17 cellular contexts compared by ENCODE assay signal in the genomic region with DNA sequence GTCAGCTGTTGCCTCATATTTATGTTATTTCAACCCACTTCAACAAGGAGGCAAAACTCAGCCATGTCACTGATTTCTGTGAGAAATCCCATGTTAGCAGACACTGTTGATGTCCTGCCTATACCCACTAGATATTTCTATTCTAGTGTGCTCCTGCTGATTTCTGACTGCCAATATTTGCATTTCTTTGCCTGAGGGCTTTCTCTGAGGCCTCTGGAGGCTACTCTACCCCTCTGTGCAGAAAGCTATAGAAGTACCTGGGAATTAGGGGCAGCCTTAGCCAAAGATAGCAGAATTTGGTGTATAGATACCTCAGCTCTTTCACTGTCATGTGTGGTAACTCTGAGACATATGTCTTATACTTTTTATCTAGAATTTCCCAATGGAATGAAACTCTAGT.
DNase-seq lines count a peak whose midpoint lies in the region; FAIRE-seq and TF ChIP-seq lines count a peak whose summit lies in the region.
"Had no signal": no experiment of that assay in that cellular context is flagged by ENCODE, and none has a peak within 500 bp of the region (broad histone marks: within the 10 kb centered on the region; RNA-seq: fewer than 3 reads in every experiment).

No MANE protein-coding gene starts in this region.

- H3K27me3 ChIP-seq in H1 (replicated peaks in 1 of 4; ENCODE audit: control insufficient read depth in 3 of 4, extremely low read depth in 1 of 4, insufficient read depth in 3 of 4, low read length in 3 of 4): no peaks in the 10 kb centered on the region
- no peaks in the 10 kb centered on the region for H3K27me3 ChIP-seq in mesendoderm (ENCODE audit: insufficient read depth, low read length, poor library complexity)
- no peaks in the 10 kb centered on the region for H3K27me3 ChIP-seq in H9 (ENCODE audit: insufficient read depth, low read length)

- H2BK5ac ChIP-seq in H1 (ENCODE audit: low read depth, low read length): no peak overlapping the region
- H2BK5ac ChIP-seq in mesendoderm (ENCODE audit: low read length): no peak overlapping the region
- H2BK5ac ChIP-seq in H9 (ENCODE audit: insufficient read length, low read length): no peak overlapping the region

- TF ChIP-seq CTCF in H1 (IDR thresholded peaks at IDR 0.05; ENCODE audit: control extremely low read depth in 1 of 3, insufficient read depth in 1 of 3, low read depth in 1 of 3, low read length in 3 of 3) (no peak), H9 (conservative IDR thresholded peaks at IDR 0.05) (no peak)

- H3K4me2 ChIP-seq in H1 (ENCODE audit: insufficient read depth in 1 of 2, low read depth in 2 of 2, low read length in 2 of 2) (no peak overlapping the region), mesendoderm (ENCODE audit: low read length) (no peak overlapping the region), H9 (ENCODE audit: insufficient read depth, insufficient read length, low read length) (no peak overlapping the region)

- H3K9me3 ChIP-seq in H1 (ENCODE audit: insufficient read depth in 2 of 2, low read depth in 1 of 2, low read length in 1 of 2): peaks cover 0 to 3% of the 10 kb centered on the region in 2 experiments; a peak in 2 of 4 replicates
- no peaks in the 10 kb centered on the region for H3K9me3 ChIP-seq in H9 (ENCODE audit: control insufficient read depth, low read depth, low read length)
- H3K9me3 ChIP-seq: HAP-1 had no signal

- H3K4me1 ChIP-seq in H1 (replicated peaks in 1 of 4; ENCODE audit: control insufficient read depth in 3 of 4, insufficient read depth in 4 of 4, low read length in 3 of 4) (peaks cover 0 to 7% (median 2%) of the 10 kb centered on the region in 4 experiments; a peak in 5 of 7 replicates), mesendoderm (ENCODE audit: control insufficient read depth, low read depth, low read length) (no peaks in the 10 kb centered on the region), H9 (ENCODE audit: insufficient read depth, low read length) (peaks cover 8% of the 10 kb centered on the region; the same call in 1 of the 2 replicates)
- H3K4me1 ChIP-seq: HAP-1 had no signal

- H3K79me1 ChIP-seq in H1 (ENCODE audit: low read depth, low read length) (no peaks in the 10 kb centered on the region), mesendoderm (ENCODE audit: low read length) (no peaks in the 10 kb centered on the region), H9 (ENCODE audit: insufficient read depth, low read depth, low read length, poor library complexity, severe bottlenecking) (no peaks in the 10 kb centered on the region)

- H3K56ac ChIP-seq in H1 (replicated peaks; ENCODE audit: insufficient read length, low read depth, low read length) (no peak overlapping the region), mesendoderm (ENCODE audit: low read length) (no peak overlapping the region), H9 (ENCODE audit: insufficient read length, low read depth, low read length) (no peak overlapping the region)

- TF ChIP-seq RAD21 in H1 (IDR thresholded peaks at IDR 0.05 in 1 of 2, conservative IDR thresholded peaks at IDR 0.05 in 1 of 2; ENCODE audit: low read depth in 2 of 2, low read length in 2 of 2): no peak

- TF ChIP-seq EP300 in H1 (IDR thresholded peaks at IDR 0.05; ENCODE audit: borderline replicate concordance in 1 of 2, low read depth in 2 of 2, low read length in 2 of 2): no peak

- H3K4me3 ChIP-seq in H1 (ENCODE audit: extremely low read depth in 1 of 4, insufficient read depth in 2 of 4, low read depth in 3 of 4, low read length in 4 of 4): no peak overlapping the region
- no peak overlapping the region for H3K4me3 ChIP-seq in mesendoderm (ENCODE audit: low read length)
- H3K4me3 ChIP-seq: HAP-1 had no signal

- H3K9ac ChIP-seq in H1 (replicated peaks in 1 of 4; ENCODE audit: extremely low read depth in 1 of 4, low read depth in 3 of 4, low read length in 3 of 4) (no peak overlapping the region), mesendoderm (ENCODE audit: low read length) (no peak overlapping the region), H9 (ENCODE audit: extremely low read depth, insufficient read length, low read length) (no peak overlapping the region)

- H4K20me1 ChIP-seq in H1 (replicated peaks in 1 of 2; ENCODE audit: control insufficient read depth in 1 of 2, insufficient read depth in 2 of 2, low read length in 2 of 2) (no peaks in the 10 kb centered on the region), H9 (ENCODE audit: control insufficient read depth, insufficient read depth, insufficient read length) (no peaks in the 10 kb centered on the region)

- H3K36me3 ChIP-seq in H1 (ENCODE audit: control insufficient read depth in 2 of 4, insufficient read depth in 4 of 4, low read length in 3 of 4) (no peaks in the 10 kb centered on the region), mesendoderm (ENCODE audit: control insufficient read depth, insufficient read depth, low read length) (no peaks in the 10 kb centered on the region)
- H3K36me3 ChIP-seq: HAP-1 had no signal

- H2AK5ac ChIP-seq in H1 (ENCODE audit: low read depth, low read length) (no peak overlapping the region), mesendoderm (ENCODE audit: low read length) (no peak overlapping the region), H9 (ENCODE audit: insufficient read length, low read length) (no peak overlapping the region)

- H2BK120ac ChIP-seq in H1 (replicated peaks; ENCODE audit: low read depth, low read length): no peak overlapping the region
- H2BK120ac ChIP-seq in mesendoderm (ENCODE audit: low read depth, low read length): no peak overlapping the region
- no peak overlapping the region for H2BK120ac ChIP-seq in H9 (ENCODE audit: low read depth, low read length, poor library complexity, severe bottlenecking)

- no peaks in the 10 kb centered on the region for H3K36me3 Mint-ChIP-seq in H9 (ENCODE audit: insufficient read depth in 1 of 3, low read depth in 3 of 3)
- H3K36me3 Mint-ChIP-seq: CD4-positive, alpha-beta memory T cell had no signal

- H3K14ac ChIP-seq in H1 (ENCODE audit: insufficient read length) (no peak overlapping the region), H9 (ENCODE audit: insufficient read depth, low read length) (no peak overlapping the region)

- H3K4me1 Mint-ChIP-seq in H9: peaks cover 17 to 25% of the 10 kb centered on the region in 2 experiments
- H3K4me1 Mint-ChIP-seq: CD4-positive, alpha-beta memory T cell had no signal

- no peaks in the 10 kb centered on the region for H3K23me2 ChIP-seq in H1 (ENCODE audit: low read depth, low read length)
- no peaks in the 10 kb centered on the region for H3K23me2 ChIP-seq in H9 (ENCODE audit: insufficient read length, low read depth, low read length, poor library complexity, severe bottlenecking)

- H3K4me3 Mint-ChIP-seq in H9: no peak overlapping the region
- H3K4me3 Mint-ChIP-seq: CD4-positive, alpha-beta memory T cell; HFFc6 had no signal

- H3K27ac ChIP-seq in H1 (ENCODE audit: low read depth, low read length) (no peak overlapping the region), mesendoderm (ENCODE audit: low read depth, low read length) (no peak overlapping the region), H9 (ENCODE audit: insufficient read length, low read depth, low read length) (no peak overlapping the region)

- no peak for FAIRE-seq in H1 (lab: Jason Lieb, UNC)
- FAIRE-seq: GM12891, GM18507 had no signal

- H4K8ac ChIP-seq in H1 (ENCODE audit: extremely low read depth, insufficient read depth, low read length) (no peak overlapping the region), mesendoderm (ENCODE audit: low read depth, low read length) (no peak overlapping the region), H9 (replicated peaks; ENCODE audit: insufficient read length, low read depth, low read length) (no peak overlapping the region)

- no peaks in the 10 kb centered on the region for H3K79me2 ChIP-seq in H1 (ENCODE audit: control insufficient read depth in 1 of 2, insufficient read depth in 2 of 2, low read length in 2 of 2)
- H3K79me2 ChIP-seq in mesendoderm (ENCODE audit: control insufficient read depth, insufficient read depth, low read length): no peaks in the 10 kb centered on the region
- no peaks in the 10 kb centered on the region for H3K79me2 ChIP-seq in H9 (ENCODE audit: insufficient read depth, low read length)

- H3K18ac ChIP-seq in H1 (ENCODE audit: extremely low read depth, low read length) (no peak overlapping the region), mesendoderm (ENCODE audit: low read length) (no peak overlapping the region), H9 (ENCODE audit: insufficient read length, low read depth, low read length) (no peak overlapping the region)

- no peak overlapping the region for H3K23ac ChIP-seq in H1 (ENCODE audit: insufficient read length)
- H3K23ac ChIP-seq in mesendoderm (ENCODE audit: low read length): no peak overlapping the region
- H3K23ac ChIP-seq in H9 (ENCODE audit: insufficient read length, low read depth, low read length): no peak overlapping the region

- H2BK20ac ChIP-seq in H1 (ENCODE audit: low read length) (no peak overlapping the region), H9 (ENCODE audit: low read depth, low read length, poor library complexity, severe bottlenecking) (no peak overlapping the region)

- H4K91ac ChIP-seq in H1 (replicated peaks; ENCODE audit: insufficient read length, low read length) (no peak overlapping the region), H9 (ENCODE audit: insufficient read length, low read depth, low read length) (no peak overlapping the region)

- CTCF ChIA-PET in H1 (lab: Charles Lee; ENCODE audit: partially characterized antibody): no interaction called here

- POLR2A ChIA-PET in H1 (lab: Charles Lee; ENCODE audit: partially characterized antibody): no interaction called here

- no peak overlapping the region for H3K4ac ChIP-seq in H1 (replicated peaks; ENCODE audit: insufficient read length, low read depth, low read length)
- no peak overlapping the region for H3K4ac ChIP-seq in mesendoderm (ENCODE audit: low read depth, low read length)
- H3K4ac ChIP-seq in H9 (ENCODE audit: low read depth, low read length): no peak overlapping the region

- H4K5ac ChIP-seq in H1 (ENCODE audit: insufficient read length, low read depth, low read length) (no peak overlapping the region), mesendoderm (ENCODE audit: low read length) (no peak overlapping the region), H9 (ENCODE audit: insufficient read length, low read depth, low read length) (no peak overlapping the region)

- TF ChIP-seq POLR2A in H1 (IDR thresholded peaks at IDR 0.05; ENCODE audit: control extremely low read depth in 1 of 2, low read depth in 2 of 2, low read length in 2 of 2): no peak

- H2AFZ ChIP-seq in H1 (ENCODE audit: low read length) (no peak overlapping the region), H9 (ENCODE audit: low read length) (no peak overlapping the region)

- H3K9me3 Mint-ChIP-seq in H9: peaks cover 3 to 11% of the 10 kb centered on the region in 2 experiments; a peak in 3 of 5 replicates

- H2BK15ac ChIP-seq in H1 (ENCODE audit: low read length) (peak overlapping the region; percentile 12; the same call in 1 of the 2 replicates), mesendoderm (replicated peaks; ENCODE audit: low read depth) (no peak overlapping the region), H9 (ENCODE audit: low read depth, low read length) (no peak overlapping the region)

- DNase-seq in NCI-H146 treated with DMSO at 0.1 percent for 48 hours (lab: John Stamatoyannopoulos, UW; ENCODE audit: unreplicated experiment): peak; percentile 11
- no peak for DNase-seq in H1 (ENCODE audit: low read depth in 1 of 2, low spot score in 2 of 2)
- peak; percentile 8 for DNase-seq in mesendoderm
- no peak for DNase-seq in NCI-H226
- DNase-seq in H9: no peak
- DNase-seq in NCI-H526 (lab: John Stamatoyannopoulos, UW): no peak
- DNase-seq: C1 segment of cervical spinal cord; Calu3; CD4-positive, alpha-beta memory T cell; COR-L47; DMS53; DMS79 treated with DMSO at 0.1 percent for 48 hours; GF-D8; HFFc6 had no signal

- no peak overlapping the region for H3K27ac Mint-ChIP-seq in H9
- H3K27ac Mint-ChIP-seq: CD4-positive, alpha-beta memory T cell; HFFc6 had no signal

- no peak overlapping the region for H2BK12ac ChIP-seq in H1 (ENCODE audit: low read depth, low read length)
- no peak overlapping the region for H2BK12ac ChIP-seq in H9 (ENCODE audit: insufficient read length, low read depth, low read length)

- H3K27me3 Mint-ChIP-seq in H9 (ENCODE audit: low read depth): no peaks in the 10 kb centered on the region

- no peak overlapping the region for H3T11ph ChIP-seq in H9 (ENCODE audit: low read length)

Comparison
In these comparisons a context has a peak if more than half of its experiments do, and no peak if none do; other contexts are left out.
1. DNase-seq: peak in NCI-H146 treated with DMSO at 0.1 percent for 48 hours (single experiment) and mesendoderm (single experiment); none in H1 (0 of 2), NCI-H226 (single experiment), H9 (single experiment) and NCI-H526 (0 of 2).